Comparison of ENCODE assay signal across 1 cellular context in genomic region chr22:50186789-50187523, GRCh38.
A peak's percentile ranks its signal among the peaks of the same experiment; 100 is the strongest.
TF ChIP-seq lines count a peak whose summit lies in the region.

No MANE protein-coding gene starts in this region.

TF ChIP-seq in K562, 482 proteins besides CTCF, POLR2A, EP300 and RAD21 (continued from another document):
- TF ChIP-seq ETV1 (tag; conservative IDR thresholded peaks at IDR 0.05; ENCODE audit: low read depth) (no peak), SRSF9 (IDR thresholded peaks at IDR 0.05; ENCODE audit: borderline replicate concordance, low read depth, low read length) (no peak), HMBOX1 (IDR thresholded peaks at IDR 0.05) (no peak), CREB3 (tag; conservative IDR thresholded peaks at IDR 0.05; ENCODE audit: low read depth) (0 out of 2 replicates have a peak, but pooled peaks have one; percentile 23), RBFOX2 (IDR thresholded peaks at IDR 0.05; ENCODE audit: low read depth, low read length) (0 out of 2 replicates have a peak, but pooled peaks have one; percentile 30), PHF8 (IDR thresholded peaks at IDR 0.05; ENCODE audit: borderline replicate concordance, low read length) (peak; percentile 0; the same call in 1 of the 2 replicates), ZNF165 (CRISPR knock-in tag; IDR thresholded peaks at IDR 0.05; ENCODE audit: borderline replicate concordance) (no peak), L3MBTL2 (IDR thresholded peaks at IDR 0.05) (0 out of 2 replicates have a peak, but pooled peaks have one; percentile 11), HDGF (IDR thresholded peaks at IDR 0.05) (no peak), TAF9B (IDR thresholded peaks at IDR 0.05; ENCODE audit: partially characterized antibody) (no peak), SMAD1 (IDR thresholded peaks at IDR 0.05; ENCODE audit: low read depth, low read length, partially characterized antibody) (no peak), CXXC5 (CRISPR knock-in tag; IDR thresholded peaks at IDR 0.05) (0 out of 2 replicates have a peak, but pooled peaks have one; percentile 21), ZNF76 (CRISPR knock-in tag; IDR thresholded peaks at IDR 0.05; ENCODE audit: borderline replicate concordance) (no peak), NRF1 (conservative IDR thresholded peaks at IDR 0.05 in 1 of 2, IDR thresholded peaks at IDR 0.05 in 1 of 2) (0 out of 4 replicates have a peak, but pooled peaks of 1 of the 2 experiments have one; percentile 14), HNRNPH1 (optimal IDR thresholded peaks at IDR 0.05; ENCODE audit: low read depth, low read length) (no peak), IFI16 (CRISPR knock-in tag; IDR thresholded peaks at IDR 0.05) (no peak), TCF7 (IDR thresholded peaks at IDR 0.05; ENCODE audit: borderline replicate concordance) (no peak), THAP7 (CRISPR knock-in tag; IDR thresholded peaks at IDR 0.05) (no peak), ZFP36 (IDR thresholded peaks at IDR 0.05; ENCODE audit: low read depth, low read length, partially characterized antibody) (peak; percentile 10), FOS (IDR thresholded peaks at IDR 0.05; ENCODE audit: extremely low read depth, insufficient read length) (no peak), MBD1 (CRISPR knock-in tag; IDR thresholded peaks at IDR 0.05) (no peak), ETS1 (conservative IDR thresholded peaks at IDR 0.05; ENCODE audit: control insufficient read depth, low read depth, low read length) (no peak), ZNF586 (CRISPR knock-in tag; conservative IDR thresholded peaks at IDR 0.05) (no peak)
TF ChIP-seq in K562: peak in this region for 8.
